In the genomic region with DNA sequence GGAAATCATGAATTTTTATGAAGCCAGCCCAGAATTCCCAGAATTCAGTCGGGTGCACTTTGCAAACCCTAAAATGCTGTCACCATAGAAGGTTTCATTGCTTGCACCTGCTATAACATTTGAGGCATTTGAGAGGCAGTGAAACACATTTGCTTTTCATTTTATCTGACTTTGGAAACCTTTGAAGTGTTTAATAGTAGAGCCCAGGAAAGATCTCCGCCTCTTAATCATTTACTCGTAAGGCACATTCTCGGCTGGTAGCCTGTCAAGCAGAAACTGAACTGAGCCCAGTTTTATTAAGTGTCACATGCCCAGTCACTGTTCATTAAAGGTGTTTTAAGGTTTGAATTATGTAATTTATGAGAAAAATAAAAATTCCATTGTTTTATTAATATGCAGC, we compare ENCODE assay signal across 29 cellular contexts.
"Had no signal": no experiment of that assay in that cellular context is flagged by ENCODE, and none has a peak within 500 bp of the region (broad histone marks: within the 10 kb centered on the region; RNA-seq: fewer than 3 reads in every experiment).

No MANE protein-coding gene starts in this region.

- H3K36me3 ChIP-seq: adrenal gland, esophagus squamous epithelium, gastroesophageal sphincter had no signal

- FAIRE-seq: colon had no signal

- H3K4me1 ChIP-seq: adrenal gland, body of pancreas, esophagus squamous epithelium, gastroesophageal sphincter had no signal

- H3K4me3 ChIP-seq: adrenal gland, body of pancreas, esophagus squamous epithelium, gastroesophageal sphincter had no signal

- H3K9me3 ChIP-seq: adrenal gland, body of pancreas, esophagus squamous epithelium, gastroesophageal sphincter had no signal

- H3K27me3 ChIP-seq: body of pancreas had no signal

- ATAC-seq: activated CD4-positive, alpha-beta T cell treated with anti-CD3 and anti-CD28 coated beads for 36 hours; activated CD8-positive, alpha-beta memory T cell treated with anti-CD3 and anti-CD28 coated beads, Interleukin-2, amount 10 ng/mL, durations not matched to agents 7 days and 5 days; activated CD8-positive, alpha-beta T cell treated with anti-CD3 and anti-CD28 coated beads, Interleukin-2, amount 10 ng/mL, durations not matched to agents 7 days and 5 days; activated naive CD8-positive, alpha-beta T cell treated with anti-CD3 and anti-CD28 coated beads, Interleukin-2, amount 50 U/mL, for 24 hours; body of pancreas; effector memory CD8-positive, alpha-beta T cell; gastroesophageal sphincter; T-helper 17 cell had no signal

- H3K27ac ChIP-seq: adrenal gland, body of pancreas, esophagus squamous epithelium, gastroesophageal sphincter had no signal

- DNase-seq: activated CD4-positive, alpha-beta memory T cell treated with anti-CD3 and anti-CD28 coated beads for 36 hours; activated CD4-positive, alpha-beta T cell treated with anti-CD3 and anti-CD28 coated beads for 36 hours; activated CD4-positive, alpha-beta T cell treated with anti-CD3 and anti-CD28 coated beads, Interleukin-2, amount 10 ng/mL, durations not matched to agents 24 days and 14 days; activated CD4-positive, CD25-positive, alpha-beta regulatory T cell; activated CD4-positive, CD25-positive, alpha-beta regulatory T cell treated with anti-CD3 and anti-CD28 coated beads, Interleukin-2, amount 50 U/mL, for 72 hours; activated CD8-positive, alpha-beta memory T cell treated with anti-CD3 and anti-CD28 coated beads, Interleukin-2, amount 10 ng/mL, durations not matched to agents 7 days and 5 days; activated CD8-positive, alpha-beta memory T cell treated with anti-CD3 and anti-CD28 coated beads, Interleukin-2, amount 50 U/mL, for 4 hours; activated CD8-positive, alpha-beta T cell treated with anti-CD3 and anti-CD28 coated beads, Interleukin-2, amount 10 ng/mL, durations not matched to agents 7 days and 5 days; activated effector memory CD4-positive, alpha-beta T cell treated with anti-CD3 and anti-CD28 coated beads, Interleukin-2, amount 50 U/mL, for 16 hours; activated naive CD4-positive, alpha-beta T cell treated with anti-CD3 and anti-CD28 coated beads for 36 hours; activated naive CD8-positive, alpha-beta T cell treated with anti-CD3 and anti-CD28 coated beads for 36 hours; activated naive CD8-positive, alpha-beta T cell treated with anti-CD3 and anti-CD28 coated beads, Interleukin-2, amount 50 U/mL, for 24 hours; activated T-cell treated with anti-CD3 and anti-CD28 coated beads, Interleukin-2, amount 50 U/mL, for 1 hour; activated T-cell treated with anti-CD3 and anti-CD28 coated beads, Interleukin-2, amount 50 U/mL, for 48 hours; adrenal gland; amygdala; aorta; body of pancreas; caudate nucleus; cortex of kidney; dermis blood vessel endothelial cell; effector CD4-positive, alpha-beta T cell; effector memory CD8-positive, alpha-beta T cell; esophagus squamous epithelium; foreskin melanocyte; T-helper 1 cell; T-helper 17 cell had no signal
